In genomic region chr1:12151465-12151864, GRCh38 we compare ENCODE assay signal across 2 cellular contexts.
TF ChIP-seq lines count a peak whose summit lies in the region.

No MANE protein-coding gene starts in this region.

TF ChIP-seq in IMR-90, 13 proteins besides CTCF, POLR2A, EP300 and RAD21:
- TF ChIP-seq SMC3 (IDR thresholded peaks at IDR 0.05; ENCODE audit: low read depth, low read length) (no peak), MXI1 (IDR thresholded peaks at IDR 0.05; ENCODE audit: borderline replicate concordance, low read depth, low read length) (no peak), MAZ (IDR thresholded peaks at IDR 0.05; ENCODE audit: borderline replicate concordance, low read depth, low read length) (no peak), MAFK (IDR thresholded peaks at IDR 0.05; ENCODE audit: low read depth, low read length) (no peak), NFE2L2 (IDR thresholded peaks at IDR 0.05; ENCODE audit: low read depth, low read length) (no peak), BHLHE40 (IDR thresholded peaks at IDR 0.05; ENCODE audit: low read depth, low read length) (no peak), RFX5 (IDR thresholded peaks at IDR 0.05; ENCODE audit: low read depth, low read length) (no peak), FOS (IDR thresholded peaks at IDR 0.05; ENCODE audit: low read depth, low read length) (no peak), CHD1 (IDR thresholded peaks at IDR 0.05; ENCODE audit: low read depth, low read length) (no peak), CEBPB (IDR thresholded peaks at IDR 0.05; ENCODE audit: low read depth, low read length) (no peak), RCOR1 (IDR thresholded peaks at IDR 0.05; ENCODE audit: insufficient replicate concordance, low read length) (no peak)
- TF ChIP-seq, protein P1, sequence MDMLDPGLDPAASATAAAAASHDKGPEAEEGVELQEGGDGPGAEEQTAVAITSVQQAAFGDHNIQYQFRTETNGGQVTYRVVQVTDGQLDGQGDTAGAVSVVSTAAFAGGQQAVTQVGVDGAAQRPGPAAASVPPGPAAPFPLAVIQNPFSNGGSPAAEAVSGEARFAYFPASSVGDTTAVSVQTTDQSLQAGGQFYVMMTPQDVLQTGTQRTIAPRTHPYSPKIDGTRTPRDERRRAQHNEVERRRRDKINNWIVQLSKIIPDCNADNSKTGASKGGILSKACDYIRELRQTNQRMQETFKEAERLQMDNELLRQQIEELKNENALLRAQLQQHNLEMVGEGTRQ (IDR thresholded peaks at IDR 0.05; ENCODE audit: low read depth, low read length), result no peak
- TF ChIP-seq, protein P2, sequence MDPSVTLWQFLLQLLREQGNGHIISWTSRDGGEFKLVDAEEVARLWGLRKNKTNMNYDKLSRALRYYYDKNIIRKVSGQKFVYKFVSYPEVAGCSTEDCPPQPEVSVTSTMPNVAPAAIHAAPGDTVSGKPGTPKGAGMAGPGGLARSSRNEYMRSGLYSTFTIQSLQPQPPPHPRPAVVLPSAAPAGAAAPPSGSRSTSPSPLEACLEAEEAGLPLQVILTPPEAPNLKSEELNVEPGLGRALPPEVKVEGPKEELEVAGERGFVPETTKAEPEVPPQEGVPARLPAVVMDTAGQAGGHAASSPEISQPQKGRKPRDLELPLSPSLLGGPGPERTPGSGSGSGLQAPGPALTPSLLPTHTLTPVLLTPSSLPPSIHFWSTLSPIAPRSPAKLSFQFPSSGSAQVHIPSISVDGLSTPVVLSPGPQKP (IDR thresholded peaks at IDR 0.05; ENCODE audit: borderline replicate concordance, low read depth, low read length), result no peak

TF ChIP-seq in GM12878, 131 proteins besides CTCF, POLR2A, EP300 and RAD21:
- TF ChIP-seq MEF2A (IDR thresholded peaks at IDR 0.05; ENCODE audit: insufficient read depth, low read depth, low read length) (no peak), ZBTB40 (IDR thresholded peaks at IDR 0.05; ENCODE audit: borderline replicate concordance) (no peak), IRF4 (IDR thresholded peaks at IDR 0.05; ENCODE audit: low read depth, low read length) (no peak), RBBP5 (conservative IDR thresholded peaks at IDR 0.05) (no peak), CHD1 (IDR thresholded peaks at IDR 0.05; ENCODE audit: low read depth, low read length) (0 out of 2 replicates have a peak, but pooled peaks have one; percentile 7), MXI1 (IDR thresholded peaks at IDR 0.05; ENCODE audit: low read depth, low read length) (no peak), POLR2AphosphoS5 (IDR thresholded peaks at IDR 0.05; ENCODE audit: low read length) (no peak), RUNX3 (IDR thresholded peaks at IDR 0.05; ENCODE audit: low read length) (no peak), ASH2L (IDR thresholded peaks at IDR 0.05; ENCODE audit: borderline replicate concordance, low read depth) (no peak), KAT2A (conservative IDR thresholded peaks at IDR 0.05; ENCODE audit: control insufficient read depth, low read depth, low read length) (no peak), MLLT1 (IDR thresholded peaks at IDR 0.05) (no peak), SPI1 (IDR thresholded peaks at IDR 0.05; ENCODE audit: borderline replicate concordance, insufficient read depth, low read depth, low read length) (no peak), NR2C1 (IDR thresholded peaks at IDR 0.05) (no peak), CHD2 (IDR thresholded peaks at IDR 0.05; ENCODE audit: borderline replicate concordance, low read depth, low read length) (no peak), ZNF24 (IDR thresholded peaks at IDR 0.05) (peak; percentile 94), NFXL1 (IDR thresholded peaks at IDR 0.05; ENCODE audit: borderline replicate concordance) (no peak)
- TF ChIP-seq, protein P3, sequence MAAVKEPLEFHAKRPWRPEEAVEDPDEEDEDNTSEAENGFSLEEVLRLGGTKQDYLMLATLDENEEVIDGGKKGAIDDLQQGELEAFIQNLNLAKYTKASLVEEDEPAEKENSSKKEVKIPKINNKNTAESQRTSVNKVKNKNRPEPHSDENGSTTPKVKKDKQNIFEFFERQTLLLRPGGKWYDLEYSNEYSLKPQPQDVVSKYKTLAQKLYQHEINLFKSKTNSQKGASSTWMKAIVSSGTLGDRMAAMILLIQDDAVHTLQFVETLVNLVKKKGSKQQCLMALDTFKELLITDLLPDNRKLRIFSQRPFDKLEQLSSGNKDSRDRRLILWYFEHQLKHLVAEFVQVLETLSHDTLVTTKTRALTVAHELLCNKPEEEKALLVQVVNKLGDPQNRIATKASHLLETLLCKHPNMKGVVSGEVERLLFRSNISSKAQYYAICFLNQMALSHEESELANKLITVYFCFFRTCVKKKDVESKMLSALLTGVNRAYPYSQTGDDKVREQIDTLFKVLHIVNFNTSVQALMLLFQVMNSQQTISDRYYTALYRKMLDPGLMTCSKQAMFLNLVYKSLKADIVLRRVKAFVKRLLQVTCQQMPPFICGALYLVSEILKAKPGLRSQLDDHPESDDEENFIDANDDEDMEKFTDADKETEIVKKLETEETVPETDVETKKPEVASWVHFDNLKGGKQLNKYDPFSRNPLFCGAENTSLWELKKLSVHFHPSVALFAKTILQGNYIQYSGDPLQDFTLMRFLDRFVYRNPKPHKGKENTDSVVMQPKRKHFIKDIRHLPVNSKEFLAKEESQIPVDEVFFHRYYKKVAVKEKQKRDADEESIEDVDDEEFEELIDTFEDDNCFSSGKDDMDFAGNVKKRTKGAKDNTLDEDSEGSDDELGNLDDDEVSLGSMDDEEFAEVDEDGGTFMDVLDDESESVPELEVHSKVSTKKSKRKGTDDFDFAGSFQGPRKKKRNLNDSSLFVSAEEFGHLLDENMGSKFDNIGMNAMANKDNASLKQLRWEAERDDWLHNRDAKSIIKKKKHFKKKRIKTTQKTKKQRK (IDR thresholded peaks at IDR 0.05; ENCODE audit: low read depth, low read length), result no peak
- TF ChIP-seq, protein P4, sequence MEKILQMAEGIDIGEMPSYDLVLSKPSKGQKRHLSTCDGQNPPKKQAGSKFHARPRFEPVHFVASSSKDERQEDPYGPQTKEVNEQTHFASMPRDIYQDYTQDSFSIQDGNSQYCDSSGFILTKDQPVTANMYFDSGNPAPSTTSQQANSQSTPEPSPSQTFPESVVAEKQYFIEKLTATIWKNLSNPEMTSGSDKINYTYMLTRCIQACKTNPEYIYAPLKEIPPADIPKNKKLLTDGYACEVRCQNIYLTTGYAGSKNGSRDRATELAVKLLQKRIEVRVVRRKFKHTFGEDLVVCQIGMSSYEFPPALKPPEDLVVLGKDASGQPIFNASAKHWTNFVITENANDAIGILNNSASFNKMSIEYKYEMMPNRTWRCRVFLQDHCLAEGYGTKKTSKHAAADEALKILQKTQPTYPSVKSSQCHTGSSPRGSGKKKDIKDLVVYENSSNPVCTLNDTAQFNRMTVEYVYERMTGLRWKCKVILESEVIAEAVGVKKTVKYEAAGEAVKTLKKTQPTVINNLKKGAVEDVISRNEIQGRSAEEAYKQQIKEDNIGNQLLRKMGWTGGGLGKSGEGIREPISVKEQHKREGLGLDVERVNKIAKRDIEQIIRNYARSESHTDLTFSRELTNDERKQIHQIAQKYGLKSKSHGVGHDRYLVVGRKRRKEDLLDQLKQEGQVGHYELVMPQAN (conservative IDR thresholded peaks at IDR 0.05), result no peak
